1 cellular context compared by ENCODE assay signal in genomic region chr1:230703679-230704385, GRCh38.
TF ChIP-seq lines count a peak whose summit lies in the region.

No MANE protein-coding gene starts in this region.

TF ChIP-seq in HepG2, 621 proteins besides CTCF, POLR2A, EP300 and RAD21:
- TF ChIP-seq JUNB (CRISPR knock-in tag; IDR thresholded peaks at IDR 0.05; ENCODE audit: borderline replicate concordance) = 0 out of 2 replicates have a peak, but pooled peaks have one; percentile 53
- peak; percentile 10; the same call in 1 of the 2 replicates for TF ChIP-seq ZFP91 (CRISPR knock-in tag; IDR thresholded peaks at IDR 0.05; ENCODE audit: borderline replicate concordance)
- TF ChIP-seq UBTF (CRISPR knock-in tag; IDR thresholded peaks at IDR 0.05) = peak; percentile 15; the same call in 1 of the 2 replicates
- TF ChIP-seq ZNF749 (CRISPR knock-in tag; IDR thresholded peaks at IDR 0.05; ENCODE audit: borderline replicate concordance) = 0 out of 2 replicates have a peak, but pooled peaks have one; percentile 27
- peak; percentile 95 for TF ChIP-seq AGO2 (optimal IDR thresholded peaks at IDR 0.05; ENCODE audit: low read depth, low read length)
- TF ChIP-seq ZFP82 (CRISPR knock-in tag; IDR thresholded peaks at IDR 0.05; ENCODE audit: borderline replicate concordance) = peak; percentile 18; the same call in 1 of the 2 replicates
- peak; percentile 19; the same call in 1 of the 2 replicates for TF ChIP-seq ZNF614 (CRISPR knock-in tag; IDR thresholded peaks at IDR 0.05; ENCODE audit: borderline replicate concordance)
- no peak for TF ChIP-seq ARNT (IDR thresholded peaks at IDR 0.05)
- 0 out of 2 replicates have a peak, but pooled peaks have one; percentile 43 for TF ChIP-seq ZNF138 (CRISPR knock-in tag; IDR thresholded peaks at IDR 0.05; ENCODE audit: low read depth)
- TF ChIP-seq SMAD1 (CRISPR knock-in tag; IDR thresholded peaks at IDR 0.05; ENCODE audit: borderline replicate concordance, low read depth) = peak; percentile 15; the same call in 1 of the 2 replicates
- peak; percentile 88 for TF ChIP-seq ZBTB38 (CRISPR knock-in tag; IDR thresholded peaks at IDR 0.05)
- peak; percentile 37; the same call in 1 of the 2 replicates for TF ChIP-seq ZNF740 (CRISPR knock-in tag; IDR thresholded peaks at IDR 0.05)
- peak; percentile 57 for TF ChIP-seq CEBPG (CRISPR knock-in tag; IDR thresholded peaks at IDR 0.05)
- TF ChIP-seq POLR2AphosphoS5 (IDR thresholded peaks at IDR 0.05; ENCODE audit: low read depth, low read length) = peak; percentile 72
- TF ChIP-seq KDM5A (IDR thresholded peaks at IDR 0.05; ENCODE audit: borderline replicate concordance, low read length) = no peak
- TF ChIP-seq KDM2A (CRISPR knock-in tag; IDR thresholded peaks at IDR 0.05; ENCODE audit: borderline replicate concordance, low read depth) = 0 out of 2 replicates have a peak, but pooled peaks have one; percentile 15
- 0 out of 2 replicates have a peak, but pooled peaks have one; percentile 70 for TF ChIP-seq TRAFD1 (CRISPR knock-in tag; IDR thresholded peaks at IDR 0.05; ENCODE audit: borderline replicate concordance)
- TF ChIP-seq ZNF674 (CRISPR knock-in tag; IDR thresholded peaks at IDR 0.05; ENCODE audit: low read depth) = no peak
- 0 out of 2 replicates have a peak, but pooled peaks have one; percentile 2 for TF ChIP-seq ZNF605 (CRISPR knock-in tag; IDR thresholded peaks at IDR 0.05)
- TF ChIP-seq SAFB2 (CRISPR knock-in tag; IDR thresholded peaks at IDR 0.05; ENCODE audit: borderline replicate concordance, low read depth) = 0 out of 2 replicates have a peak, but pooled peaks have one; percentile 19
- 0 out of 2 replicates have a peak, but pooled peaks have one; percentile 61 for TF ChIP-seq ZNF512B (CRISPR knock-in tag; IDR thresholded peaks at IDR 0.05; ENCODE audit: borderline replicate concordance)
- peak; percentile 87; the same call in 1 of the 2 replicates for TF ChIP-seq HOXA7 (CRISPR knock-in tag; IDR thresholded peaks at IDR 0.05)
- 0 out of 2 replicates have a peak, but pooled peaks have one; percentile 21 for TF ChIP-seq BATF2 (CRISPR knock-in tag; IDR thresholded peaks at IDR 0.05)
- no peak for TF ChIP-seq ZBTB33 (CRISPR knock-in tag; IDR thresholded peaks at IDR 0.05)
- TF ChIP-seq HOXA9 (CRISPR knock-in tag; IDR thresholded peaks at IDR 0.05; ENCODE audit: borderline replicate concordance) = peak; percentile 49; the same call in 1 of the 2 replicates
- TF ChIP-seq ZFY (CRISPR knock-in tag; IDR thresholded peaks at IDR 0.05) = no peak
- 0 out of 2 replicates have a peak, but pooled peaks have one; percentile 14 for TF ChIP-seq ZNF33B (CRISPR knock-in tag; IDR thresholded peaks at IDR 0.05)
- TF ChIP-seq AKAP8 (CRISPR knock-in tag; IDR thresholded peaks at IDR 0.05) = peak; percentile 64; the same call in 1 of the 2 replicates
- 0 out of 2 replicates have a peak, but pooled peaks have one; percentile 11 for TF ChIP-seq ARHGAP35 (CRISPR knock-in tag; IDR thresholded peaks at IDR 0.05; ENCODE audit: borderline replicate concordance)
- TF ChIP-seq ZFP36L1 (CRISPR knock-in tag; IDR thresholded peaks at IDR 0.05) = no peak
- 0 out of 2 replicates have a peak, but pooled peaks have one; percentile 76 for TF ChIP-seq DNMT1 (CRISPR knock-in tag; IDR thresholded peaks at IDR 0.05)
- TF ChIP-seq HNRNPL (IDR thresholded peaks at IDR 0.05; ENCODE audit: low read depth, low read length) = peak; percentile 63; the same call in 1 of the 2 replicates
- TF ChIP-seq ZC3H13 (CRISPR knock-in tag; IDR thresholded peaks at IDR 0.05) = peak; percentile 80; the same call in 1 of the 2 replicates
- TF ChIP-seq SPEN (CRISPR knock-in tag; IDR thresholded peaks at IDR 0.05; ENCODE audit: low read depth) = peak; percentile 22; the same call in 1 of the 2 replicates
- TF ChIP-seq ZNF878 (CRISPR knock-in tag; IDR thresholded peaks at IDR 0.05) = no peak
- no peak for TF ChIP-seq PAX8 (CRISPR knock-in tag; IDR thresholded peaks at IDR 0.05; ENCODE audit: borderline replicate concordance)
- 0 out of 2 replicates have a peak, but pooled peaks have one; percentile 26 for TF ChIP-seq FUBP1 (CRISPR knock-in tag; IDR thresholded peaks at IDR 0.05; ENCODE audit: borderline replicate concordance)
- 0 out of 2 replicates have a peak, but pooled peaks have one; percentile 22 for TF ChIP-seq ZNF619 (CRISPR knock-in tag; IDR thresholded peaks at IDR 0.05)
- TF ChIP-seq RBM22 (optimal IDR thresholded peaks at IDR 0.05; ENCODE audit: low read length) = peak; percentile 4
- peak; percentile 13; the same call in 1 of the 2 replicates for TF ChIP-seq ZNF768 (CRISPR knock-in tag; IDR thresholded peaks at IDR 0.05)
- peak; percentile 95; the same call in 1 of the 2 replicates for TF ChIP-seq PAF1 (CRISPR knock-in tag; IDR thresholded peaks at IDR 0.05)
- TF ChIP-seq WIZ (CRISPR knock-in tag; IDR thresholded peaks at IDR 0.05) = peak; percentile 87; the same call in 1 of the 2 replicates
- no peak for TF ChIP-seq AHR (CRISPR knock-in tag; IDR thresholded peaks at IDR 0.05)
- peak; percentile 50; the same call in 1 of the 2 replicates for TF ChIP-seq ZNF589 (CRISPR knock-in tag; conservative IDR thresholded peaks at IDR 0.05)
- no peak for TF ChIP-seq ZFP36L2 (CRISPR knock-in tag; IDR thresholded peaks at IDR 0.05)
- TF ChIP-seq ZNF598 (CRISPR knock-in tag; IDR thresholded peaks at IDR 0.05; ENCODE audit: borderline replicate concordance) = 0 out of 2 replicates have a peak, but pooled peaks have one; percentile 14
